8 cellular contexts compared by ENCODE assay signal in the genomic region with DNA sequence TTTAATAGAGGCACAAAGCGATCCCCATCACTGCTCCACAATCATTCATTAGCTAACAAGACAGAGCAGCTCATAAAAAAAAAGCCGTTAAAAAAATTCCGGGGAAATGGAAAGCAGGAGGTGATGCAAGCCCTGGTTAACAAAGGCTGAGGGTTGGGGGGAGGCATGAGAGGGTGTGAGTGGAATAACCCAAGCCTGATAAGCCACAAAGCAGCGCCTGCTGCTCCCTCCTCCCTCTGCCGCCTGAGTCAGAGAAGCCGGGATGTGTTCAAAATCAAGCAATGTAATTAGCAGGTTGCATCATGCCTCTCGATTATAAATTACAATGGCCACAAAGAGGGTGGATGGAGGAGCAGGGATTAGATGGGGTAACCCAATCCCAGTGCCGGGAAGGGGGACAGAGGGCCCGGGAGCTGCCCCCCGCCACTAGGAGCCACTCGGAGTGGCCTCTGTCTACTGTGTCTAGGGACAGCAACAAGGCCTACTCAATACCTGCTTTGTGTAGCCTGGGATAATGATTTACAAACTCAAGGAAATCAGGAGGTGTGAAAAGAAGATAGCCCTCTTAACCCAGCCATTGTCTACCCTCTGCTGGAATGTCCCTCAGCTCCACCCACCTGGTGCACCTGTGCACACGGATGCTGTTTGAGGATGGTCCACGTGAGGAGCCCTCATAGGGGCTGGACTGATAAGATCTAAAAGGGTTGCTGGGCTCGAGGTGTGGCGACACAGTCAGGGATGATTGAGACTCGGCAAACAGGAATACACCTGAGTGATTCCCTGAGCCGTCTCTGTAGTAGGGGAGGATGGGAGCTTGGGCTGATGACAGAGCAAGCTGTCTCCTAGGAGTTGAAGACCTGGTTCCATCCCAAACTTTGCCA.
A peak's percentile ranks its signal among the peaks of the same experiment; 100 is the strongest.
DNase-seq lines count a peak whose midpoint lies in the region; ATAC-seq and TF ChIP-seq lines count a peak whose summit lies in the region.

No MANE protein-coding gene starts in this region.

- peak overlapping the region; percentile 72 to 77 (median 74) for H3K27ac ChIP-seq in body of pancreas
- H3K27ac ChIP-seq in esophagus squamous epithelium, result no peak overlapping the region

- TF ChIP-seq CTCF in body of pancreas (IDR thresholded peaks at IDR 0.05) (peak in 2 of 7 experiments; percentile 7 to 16), esophagus squamous epithelium (IDR thresholded peaks at IDR 0.05) (peak in 1 of 6 experiments; percentile 18)

- H3K27me3 ChIP-seq in body of pancreas, result no peaks in the 10 kb centered on the region
- H3K27me3 ChIP-seq in esophagus squamous epithelium, result no peaks in the 10 kb centered on the region

- H3K4me3 ChIP-seq in body of pancreas (no peak overlapping the region), esophagus squamous epithelium (no peak overlapping the region)

- DNase-seq in SKM-1 treated with dmso at 0.1 percent for 144 hours (lab: John Stamatoyannopoulos, UW; ENCODE audit: unreplicated experiment) (peak; percentile 24), SKM-1 (lab: John Stamatoyannopoulos, UW; ENCODE audit: unreplicated experiment) (no peak), NCI-H460 (ENCODE audit: extremely low read depth, low read depth) (peak; percentile 82), body of pancreas (peak; percentile 64 to 88 (median 76)), lung microvascular endothelial cell (ENCODE audit: low read depth in 2 of 2) (peak; percentile 40 to 77), esophagus squamous epithelium (lab: John Stamatoyannopoulos, UW) (no peak)

- H3K9me3 ChIP-seq in body of pancreas (no peaks in the 10 kb centered on the region), esophagus squamous epithelium (no peaks in the 10 kb centered on the region)

- intact Hi-C loops in body of pancreas (cut with DNase I), result no loop called here
- intact Hi-C loops in esophagus squamous epithelium (cut with DNase I), result no loop called here

- ATAC-seq in body of pancreas (peak; percentile 89), HG02763 (IDR thresholded peaks at IDR 0.05; ENCODE audit: unreplicated experiment) (no peak), HG02623 (IDR thresholded peaks at IDR 0.05; ENCODE audit: unreplicated experiment) (no peak)

- TF ChIP-seq POLR2A in body of pancreas (IDR thresholded peaks at IDR 0.05) (peak in 2 of 3 donors; percentile 29 to 57), esophagus squamous epithelium (IDR thresholded peaks at IDR 0.05) (no peak)

- H3K36me3 ChIP-seq in body of pancreas (replicated peaks in 1 of 2; ENCODE audit: insufficient read depth in 1 of 2, low read depth in 2 of 2) (no peaks in the 10 kb centered on the region), esophagus squamous epithelium (no peaks in the 10 kb centered on the region)

- H3K4me1 ChIP-seq in body of pancreas, result peaks cover 42% of the 10 kb centered on the region
- H3K4me1 ChIP-seq in esophagus squamous epithelium, result peaks cover 5 to 33% (median 13%) of the 10 kb centered on the region in 3 donors

- 22 to 33% methylated on average over 13 to 17 of the region's 17 CpGs for WGBS in body of pancreas, 2 donors
- 43 to 47% methylated on average over 11 to 13 of the region's 17 CpGs for WGBS in esophagus squamous epithelium, 2 donors

Comparison
In these comparisons a context has a peak if more than half of its experiments do, and no peak if none do; other contexts are left out.
1. DNase-seq: peak in SKM-1 treated with dmso at 0.1 percent for 144 hours (single experiment), NCI-H460 (single experiment), body of pancreas (4 of 4) and lung microvascular endothelial cell (2 of 2); none in SKM-1 (single experiment) and esophagus squamous epithelium (single experiment).
2. H3K27ac ChIP-seq: peak in body of pancreas (4 of 4); none in esophagus squamous epithelium (0 of 4).
3. POLR2A ChIP-seq: peak in body of pancreas (2 of 3); none in esophagus squamous epithelium (0 of 4).